Comparison of ENCODE assay signal across 34 cellular contexts in the genomic region with DNA sequence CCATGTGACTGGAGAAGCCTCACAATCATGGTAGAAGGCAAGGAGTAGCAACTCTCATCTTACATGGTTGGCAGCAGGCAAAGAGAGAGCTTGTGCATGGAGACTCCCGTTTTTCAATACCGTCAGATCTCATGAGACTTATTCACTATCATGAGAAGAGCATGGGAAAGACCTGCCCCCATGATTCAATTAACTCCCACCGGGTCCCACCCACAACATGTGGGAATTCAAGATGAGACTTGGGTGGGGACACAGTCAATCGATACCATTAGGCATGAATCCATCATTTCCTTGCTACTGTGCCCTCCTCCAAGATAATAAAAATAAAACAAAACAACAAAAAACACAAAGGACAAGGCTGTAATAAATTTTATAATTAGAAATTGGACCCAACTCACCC.
"Had no signal": no experiment of that assay in that cellular context is flagged by ENCODE, and none has a peak within 500 bp of the region (broad histone marks: within the 10 kb centered on the region; RNA-seq: fewer than 3 reads in every experiment).

No MANE protein-coding gene starts in this region.

- H3K27ac ChIP-seq: KMS-11 had no signal

- DNase-seq: Karpas-422, Kasumi-1, KG1, MG63, MM.1S, MV-4-11, NCI-H1048, NCI-H1092, NCI-H1092 treated with DMSO at 0.1 percent for 48 hours, NCI-H1105, NCI-H1105 treated with DMSO at 0.1 percent for 48 hours, NCI-H1417, NCI-H1417 treated with DMSO at 0.1 percent for 48 hours, NCI-H1436, NCI-H1436 treated with DMSO at 0.1 percent for 48 hours, NCI-H146, NCI-H1694, NCI-H1694 treated with DMSO at 0.1 percent for 48 hours, NCI-H187, NCI-H187 treated with DMSO at 0.1 percent for 48 hours, NCI-H1930, NCI-H2029, NCI-H2029 treated with DMSO at 0.1 percent for 48 hours, NCI-H2081, NCI-H2081 treated with DMSO at 0.1 percent for 48 hours, NCI-H2107, NCI-H2171, NCI-H2171 treated with DMSO at 0.1 percent for 48 hours, NCI-H2227 treated with DMSO at 0.1 percent for 48 hours, NCI-H226, NCI-H345, NCI-H446, NCI-H446 treated with DMSO at 0.1 percent for 48 hours had no signal
